In the genomic region with DNA sequence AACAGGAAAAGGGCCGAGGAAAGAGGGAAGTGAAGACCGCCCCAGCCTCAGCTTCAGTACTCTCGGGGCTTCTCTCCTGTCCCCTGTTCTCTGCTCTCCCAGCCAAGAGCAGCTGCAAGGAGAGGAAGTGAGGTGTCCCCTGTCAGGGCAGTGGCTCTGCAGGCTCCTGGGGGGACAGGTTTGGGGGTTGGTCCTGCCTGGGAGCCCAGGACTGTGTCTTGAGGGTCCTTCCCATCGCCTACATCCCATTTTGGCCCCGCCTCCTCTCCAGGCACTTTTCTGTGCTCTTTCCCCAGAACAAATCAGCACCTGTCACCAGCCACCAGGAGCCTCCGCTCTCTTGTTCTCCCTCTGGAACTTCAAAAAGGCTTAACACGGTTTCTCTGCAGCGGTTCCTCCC, we compare ENCODE assay signal across 17 cellular contexts.
"Had no signal": no experiment of that assay in that cellular context is flagged by ENCODE, and none has a peak within 500 bp of the region (broad histone marks: within the 10 kb centered on the region; RNA-seq: fewer than 3 reads in every experiment).

No MANE protein-coding gene starts in this region.

- H3K4me1 Mint-ChIP-seq: activated CD4-positive, alpha-beta T cell treated with anti-CD3 and anti-CD28 coated beads, Interleukin-2, amount 10 ng/mL, durations not matched to agents 7 days and 5 days; activated naive CD4-positive, alpha-beta T cell treated with anti-CD3 and anti-CD28 coated beads, Interleukin-2, amount 50 U/mL, for 24 hours had no signal

- H3K27ac ChIP-seq: ascending aorta, breast epithelium, left lung, psoas muscle, right lobe of liver, thoracic aorta had no signal

- FAIRE-seq: frontal cortex had no signal

- ATAC-seq: left lung; psoas muscle; right lobe of liver; stimulated activated effector memory CD8-positive, alpha-beta T cell treated with anti-CD3 and anti-CD28 coated beads, Interleukin-12 subunit alpha, Interleukin-12 subunit beta, amount 100 ng/mL, for 72 hours had no signal

- H3K4me3 ChIP-seq: ascending aorta, breast epithelium, left lung, psoas muscle, right lobe of liver, smooth muscle cell, thoracic aorta had no signal

- H3K9me3 ChIP-seq: ascending aorta, breast epithelium, left lung, psoas muscle, right lobe of liver, thoracic aorta had no signal

- H3K4me2 ChIP-seq: smooth muscle cell had no signal

- H3K9me3 Mint-ChIP-seq: activated CD4-positive, alpha-beta T cell treated with anti-CD3 and anti-CD28 coated beads, Interleukin-2, amount 10 ng/mL, durations not matched to agents 7 days and 5 days; activated naive CD4-positive, alpha-beta T cell treated with anti-CD3 and anti-CD28 coated beads, Interleukin-2, amount 50 U/mL, for 24 hours; stimulated activated effector memory CD8-positive, alpha-beta T cell treated with anti-CD3 and anti-CD28 coated beads, Interleukin-12 subunit alpha, Interleukin-12 subunit beta, amount 100 ng/mL, for 72 hours had no signal

- DNase-seq: activated CD4-positive, alpha-beta T cell treated with anti-CD3 and anti-CD28 coated beads, Interleukin-2, amount 10 ng/mL, durations not matched to agents 7 days and 5 days; activated CD8-positive, alpha-beta memory T cell treated with anti-CD3 and anti-CD28 coated beads, Interleukin-2, amount 50 U/mL, for 4 hours; activated effector memory CD4-positive, alpha-beta T cell treated with Interleukin-2 at 50 U/mL for 16 hours; activated T-cell treated with anti-CD3 and anti-CD28 coated beads, Interleukin-2, amount 50 U/mL, for 48 hours; cerebellar nuclear complex; effector CD4-positive, alpha-beta T cell; left lung; psoas muscle; right lobe of liver; stimulated activated CD4-positive, alpha-beta T cell treated with anti-CD3 and anti-CD28 coated beads, Interleukin-4, amount 100 ng/mL, for 24 hours had no signal

- H3K36me3 ChIP-seq: ascending aorta, breast epithelium, left lung, right lobe of liver, thoracic aorta had no signal

- H3K36me3 Mint-ChIP-seq: activated naive CD4-positive, alpha-beta T cell treated with anti-CD3 and anti-CD28 coated beads, Interleukin-2, amount 50 U/mL, for 24 hours; stimulated activated effector memory CD8-positive, alpha-beta T cell treated with anti-CD3 and anti-CD28 coated beads, Interleukin-12 subunit alpha, Interleukin-12 subunit beta, amount 100 ng/mL, for 72 hours had no signal

- H3K27ac Mint-ChIP-seq: activated CD4-positive, alpha-beta T cell treated with anti-CD3 and anti-CD28 coated beads, Interleukin-2, amount 10 ng/mL, durations not matched to agents 7 days and 5 days; activated naive CD4-positive, alpha-beta T cell treated with anti-CD3 and anti-CD28 coated beads, Interleukin-2, amount 50 U/mL, for 24 hours; stimulated activated effector memory CD8-positive, alpha-beta T cell treated with anti-CD3 and anti-CD28 coated beads, Interleukin-12 subunit alpha, Interleukin-12 subunit beta, amount 100 ng/mL, for 72 hours had no signal

- H3K27me3 ChIP-seq: ascending aorta, right lobe of liver had no signal

- H3K4me1 ChIP-seq: ascending aorta, breast epithelium, left lung, psoas muscle, right lobe of liver had no signal

- H3K4me3 Mint-ChIP-seq: activated CD4-positive, alpha-beta T cell treated with anti-CD3 and anti-CD28 coated beads, Interleukin-2, amount 10 ng/mL, durations not matched to agents 7 days and 5 days; activated naive CD4-positive, alpha-beta T cell treated with anti-CD3 and anti-CD28 coated beads, Interleukin-2, amount 50 U/mL, for 24 hours; stimulated activated effector memory CD8-positive, alpha-beta T cell treated with anti-CD3 and anti-CD28 coated beads, Interleukin-12 subunit alpha, Interleukin-12 subunit beta, amount 100 ng/mL, for 72 hours had no signal
